ENCODE assay signal across 8 cellular contexts in the genomic region with DNA sequence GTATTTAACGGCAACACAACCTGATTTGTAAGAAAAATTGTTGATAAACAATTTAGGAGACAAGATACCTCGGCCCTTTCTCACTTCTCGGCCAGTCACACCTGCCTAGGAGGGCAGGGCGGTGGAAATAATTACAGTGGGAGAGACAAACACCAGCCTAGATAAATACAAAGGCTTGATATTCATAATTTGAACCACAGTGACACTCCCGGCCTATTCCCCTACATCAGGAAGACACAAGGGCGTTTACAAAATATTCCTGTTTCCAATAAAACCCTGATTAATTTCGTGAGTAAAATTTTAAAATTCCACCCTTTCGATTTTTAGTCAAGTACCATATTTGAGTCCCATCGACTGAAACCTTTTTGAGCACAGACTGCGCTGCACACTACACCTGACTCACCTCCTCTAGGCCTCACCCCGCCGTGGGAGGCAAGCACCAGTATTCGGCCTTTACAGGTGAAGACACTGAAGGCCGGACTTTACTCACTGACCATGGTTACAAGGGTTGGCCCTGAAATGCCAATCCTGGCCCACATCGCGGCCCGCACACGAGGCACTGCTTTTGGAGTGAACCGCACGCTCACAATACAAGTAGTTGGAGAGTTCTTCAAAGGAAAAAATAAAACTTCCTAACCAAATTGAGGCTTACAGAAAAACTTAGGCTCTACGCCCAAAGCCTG. TPM values are rescaled to one million over a fixed set of nuclear protein-coding genes. Genes with fewer than 3 reads are reported as not detected.
DNase-seq lines count a peak whose midpoint lies in the region; ATAC-seq, FAIRE-seq and TF ChIP-seq lines count a peak whose summit lies in the region.

No MANE protein-coding gene starts in this region.

- CTCF ChIA-PET in HepG2 (lab: Yijun Ruan, JAX; ENCODE audit: low intra/inter-chr PET ratio, low total read pairs), result no interaction called here

- peak; percentile 73 for DNase-seq in HT-29 (ENCODE audit: low spot score)
- DNase-seq in cerebellar cortex (ENCODE audit: low spot score), result peak; percentile 42
- peak; percentile 36 for DNase-seq in HepG2 (ENCODE audit: low spot score)
- DNase-seq in stimulated activated CD4-positive, alpha-beta T cell treated with anti-CD3 and anti-CD28 coated beads, TNF-alpha, amount 100 ng/mL, for 24 hours (ENCODE audit: low read depth in 3 of 3), result peak in 2 of 3 experiments; percentile 21 to 37
- no peak for DNase-seq in NCI-H2196 (lab: John Stamatoyannopoulos, UW; ENCODE audit: unreplicated experiment)

- H3K9me3 ChIP-seq in HepG2 (ENCODE audit: low read length), result no peaks in the 10 kb centered on the region

- in situ Hi-C loops in HepG2 (cut with HindIII; ENCODE audit: extremely low pct_ligation_motif_present, low pct_unique_long_range_greater_than_20kb), result no loop called here

- no peak overlapping the region for H2AFZ ChIP-seq in HepG2 (ENCODE audit: low read length)

- intact Hi-C loops in HepG2 (cut with micrococcal nuclease; ENCODE audit: unreplicated experiment), result loop anchor here (2.0 to 5.0 kb wide), 3 partner anchors 111 to 311 kb away; a partner anchor contains a TSS

- BruUV-seq in HepG2 (replicated peaks; lab: Mats Ljungman, UMichigan), result TSS peak; percentile 58

- TF ChIP-seq RAD21 in HepG2 (CRISPR knock-in tag; IDR thresholded peaks at IDR 0.05), result no peak

- H3K9ac ChIP-seq in HepG2 (ENCODE audit: insufficient read depth, low read depth, low read length), result peak overlapping the region; percentile 94

- H3K27me3 ChIP-seq in HepG2 (ENCODE audit: control insufficient read depth in 1 of 2, insufficient read depth in 2 of 2, low read length in 2 of 2), result no peaks in the 10 kb centered on the region; a peak in 1 of 5 replicates

- H3K4me2 ChIP-seq in HepG2 (ENCODE audit: low read depth, low read length), result peak overlapping the region; percentile 88

- H3K36me3 ChIP-seq in HepG2 (replicated peaks in 1 of 2; ENCODE audit: control insufficient read depth in 1 of 2, insufficient read depth in 2 of 2, low read length in 2 of 2), result peaks cover 0 to 6% of the 10 kb centered on the region in 2 experiments; a peak in 2 of 5 replicates

- H4K20me1 ChIP-seq in HepG2 (ENCODE audit: insufficient read depth, low read length), result peaks cover 43% of the 10 kb centered on the region

- POLR2A ChIA-PET in HepG2 (lab: Yijun Ruan, JAX), result no interaction called here

- H3K4me1 ChIP-seq in HepG2 (ENCODE audit: insufficient read depth, low read length), result peaks cover 53% of the 10 kb centered on the region

- TF ChIP-seq POLR2A in HepG2 (IDR thresholded peaks at IDR 0.05; ENCODE audit: insufficient read depth in 1 of 2, low read depth in 2 of 2, low read length in 2 of 2), result peak in 1 of 2 experiments; percentile 28; a peak in 1 of 4 replicates

- peaks cover 56% of the 10 kb centered on the region for H3K79me2 ChIP-seq in HepG2 (ENCODE audit: insufficient read depth, low read length)

- no peak for TF ChIP-seq CTCF in C4-2B (conservative IDR thresholded peaks at IDR 0.05)
- no peak for TF ChIP-seq CTCF in VCaP (conservative IDR thresholded peaks at IDR 0.05)
- TF ChIP-seq CTCF in HepG2 (CRISPR knock-in tag; IDR thresholded peaks at IDR 0.05), result no peak

- H3K27ac ChIP-seq in C4-2B (peak overlapping the region; percentile 94), VCaP (peak overlapping the region; percentile 91), HepG2 (ENCODE audit: extremely low read length, insufficient read depth, low read length) (peak overlapping the region; percentile 87)

- WGBS in HepG2 (ENCODE audit: low lambda C conversion rate), result 1% methylated on average over 21 of the region's 21 CpGs

- peak overlapping the region; percentile 64 to 83 (median 80) for H3K4me3 ChIP-seq in HepG2 (replicated peaks in 1 of 3; ENCODE audit: insufficient read depth in 1 of 3, low read depth in 2 of 3, low read length in 3 of 3)

- no peak for FAIRE-seq in HepG2 (lab: Jason Lieb, UNC)

- ATAC-seq in HepG2, result peak; percentile 55
- ATAC-seq in HG03565 (IDR thresholded peaks at IDR 0.05; ENCODE audit: unreplicated experiment), result no peak

- TF ChIP-seq EP300 in HepG2 (IDR thresholded peaks at IDR 0.05; ENCODE audit: low read depth in 2 of 2, low read length in 2 of 2) (no peak), HepG2 (CRISPR knock-in tag; IDR thresholded peaks at IDR 0.05; ENCODE audit: borderline replicate concordance) (no peak)

TF ChIP-seq in HepG2, 621 proteins besides CTCF, POLR2A, EP300 and RAD21 (continues in another document):
- no peak for TF ChIP-seq NCOA1 (CRISPR knock-in tag; IDR thresholded peaks at IDR 0.05)
- 0 out of 2 replicates have a peak, but pooled peaks have one; percentile 7 for TF ChIP-seq ISX (CRISPR knock-in tag; conservative IDR thresholded peaks at IDR 0.05)
- TF ChIP-seq SIX1 (CRISPR knock-in tag; IDR thresholded peaks at IDR 0.05; ENCODE audit: borderline replicate concordance), result no peak
- no peak for TF ChIP-seq HNRNPL (IDR thresholded peaks at IDR 0.05; ENCODE audit: low read depth, low read length)
- no peak for TF ChIP-seq KMT2A (CRISPR knock-in tag; IDR thresholded peaks at IDR 0.05)
- TF ChIP-seq ZIK1 (CRISPR knock-in tag; IDR thresholded peaks at IDR 0.05; ENCODE audit: borderline replicate concordance, low read depth), result no peak
- TF ChIP-seq, protein P1, sequence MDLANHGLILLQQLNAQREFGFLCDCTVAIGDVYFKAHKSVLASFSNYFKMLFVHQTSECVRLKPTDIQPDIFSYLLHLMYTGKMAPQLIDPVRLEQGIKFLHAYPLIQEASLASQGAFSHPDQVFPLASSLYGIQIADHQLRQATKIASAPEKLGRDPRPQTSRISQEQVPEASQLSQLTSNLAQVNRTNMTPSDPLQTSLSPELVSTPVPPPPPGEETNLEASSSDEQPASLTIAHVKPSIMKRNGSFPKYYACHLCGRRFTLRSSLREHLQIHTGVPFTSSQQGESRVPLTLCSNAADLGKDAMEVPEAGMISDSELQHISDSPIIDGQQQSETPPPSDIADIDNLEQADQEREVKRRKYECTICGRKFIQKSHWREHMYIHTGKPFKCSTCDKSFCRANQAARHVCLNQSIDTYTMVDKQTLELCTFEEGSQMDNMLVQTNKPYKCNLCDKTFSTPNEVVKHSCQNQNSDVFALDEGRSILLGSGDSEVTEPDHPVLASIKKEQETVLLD (CRISPR knock-in tag; IDR thresholded peaks at IDR 0.05; ENCODE audit: low read depth), result 0 out of 2 replicates have a peak, but pooled peaks have one; percentile 35

RNA-seq across cellular contexts. Expression of a gene that starts 0.8 kb away (rescaled TPM):
- 56.3 and 57.3 TPM in 2 replicates for total RNA-seq in HT-29 (2014; rRNA removed; shearing (Covaris generic))
- 123 and 213 TPM in 2 replicates for total RNA-seq in HepG2 (2016; rRNA removed; fragmentation: Illumina TruSeq; extraction: Trizol)
- total RNA-seq in HepG2 (2016; cell fraction: cytosol; rRNA removed; fragmentation: Illumina TruSeq; extraction: Trizol; ENCODE audit: low read depth), result 48.6 and 51.6 TPM in 2 replicates
- total RNA-seq in HepG2 (2016; cell fraction: insoluble cytoplasmic fraction; rRNA removed; fragmentation: Illumina TruSeq; extraction: Trizol), result 118 and 236 TPM in 2 replicates
- 139 and 157 TPM in 2 replicates for total RNA-seq in HepG2 (2016; cell fraction: membrane; rRNA removed; fragmentation: Illumina TruSeq; extraction: Trizol)
- 60.2 and 70.4 TPM in 2 replicates for total RNA-seq in HepG2 (2016; cell fraction: nucleus; rRNA removed; fragmentation: Illumina TruSeq; extraction: Trizol)
- 52.9 and 70.8 TPM in 2 replicates for polyA plus RNA-seq in HepG2 (2011; rRNA removed)
- 23.7 and 50.4 TPM in 2 replicates for polyA plus RNA-seq in HepG2 (2011; cell fraction: cytosol; rRNA removed)
- 8.8 and 16.4 TPM in 2 replicates for polyA plus RNA-seq in HepG2 (2011; cell fraction: nucleus; rRNA removed)
- 48.0 and 60.4 TPM in 2 replicates for polyA plus RNA-seq in HepG2 (2012)
- polyA plus RNA-seq in HepG2 (2016; cell fraction: cytosol; fragmentation: Illumina TruSeq; extraction: Trizol; ENCODE audit: low read depth), result 47.2 and 48.8 TPM in 2 replicates
- polyA plus RNA-seq in HepG2 (2016; cell fraction: insoluble cytoplasmic fraction; fragmentation: Illumina TruSeq; extraction: Trizol; ENCODE audit: low read depth), result 150 and 158 TPM in 2 replicates
- 82.4 and 95.9 TPM in 2 replicates for polyA plus RNA-seq in HepG2 (2016; cell fraction: membrane; fragmentation: Illumina TruSeq; extraction: Trizol; ENCODE audit: low read depth)
- polyA plus RNA-seq in HepG2 (2016; cell fraction: nucleus; fragmentation: Illumina TruSeq; extraction: Trizol; ENCODE audit: insufficient read depth, low read depth), result 65.7 and 70.7 TPM in 2 replicates
- 44.0 and 58.4 TPM in 2 replicates for polyA minus RNA-seq in HepG2 (2011; rRNA and poly(A)+ RNA removed; ENCODE audit: low replicate concordance)
- polyA minus RNA-seq in HepG2 (2011; cell fraction: cytosol; rRNA and poly(A)+ RNA removed), result 55.9 and 73.0 TPM in 2 replicates
- polyA minus RNA-seq in HepG2 (2011; cell fraction: nucleus; rRNA and poly(A)+ RNA removed), result 42.1 and 61.3 TPM in 2 replicates

RNA-seq across cellular contexts. Expression of a gene that starts 39.3 kb away (rescaled TPM):
- total RNA-seq in HT-29 (2014; rRNA removed; shearing (Covaris generic)), result 0.76 and 0.91 TPM in 2 replicates
- 4.8 and 9.4 TPM in 2 replicates for total RNA-seq in HepG2 (2016; rRNA removed; fragmentation: Illumina TruSeq; extraction: Trizol)
- 0.91 and 1.9 TPM in 2 replicates for total RNA-seq in HepG2 (2016; cell fraction: cytosol; rRNA removed; fragmentation: Illumina TruSeq; extraction: Trizol; ENCODE audit: low read depth)
- 4.2 and 6.7 TPM in 2 replicates for total RNA-seq in HepG2 (2016; cell fraction: insoluble cytoplasmic fraction; rRNA removed; fragmentation: Illumina TruSeq; extraction: Trizol)
- 3.0 and 3.6 TPM in 2 replicates for total RNA-seq in HepG2 (2016; cell fraction: membrane; rRNA removed; fragmentation: Illumina TruSeq; extraction: Trizol)
- 4.6 and 5.9 TPM in 2 replicates for total RNA-seq in HepG2 (2016; cell fraction: nucleus; rRNA removed; fragmentation: Illumina TruSeq; extraction: Trizol)
- polyA plus RNA-seq in HepG2 (2011; rRNA removed), result 2.7 and 2.8 TPM in 2 replicates
- 2.1 and 2.8 TPM in 2 replicates for polyA plus RNA-seq in HepG2 (2011; cell fraction: cytosol; rRNA removed)
- 2.8 and 3.8 TPM in 2 replicates for polyA plus RNA-seq in HepG2 (2011; cell fraction: nucleus; rRNA removed)
- polyA plus RNA-seq in HepG2 (2012), result 1.3 and 1.5 TPM in 2 replicates
- polyA plus RNA-seq in HepG2 (2016; cell fraction: cytosol; fragmentation: Illumina TruSeq; extraction: Trizol; ENCODE audit: low read depth), result 0.27 and 0.34 TPM in 2 replicates
- 3.4 and 4.6 TPM in 2 replicates for polyA plus RNA-seq in HepG2 (2016; cell fraction: insoluble cytoplasmic fraction; fragmentation: Illumina TruSeq; extraction: Trizol; ENCODE audit: low read depth)
- polyA plus RNA-seq in HepG2 (2016; cell fraction: membrane; fragmentation: Illumina TruSeq; extraction: Trizol; ENCODE audit: low read depth), result 0.93 and 1.1 TPM in 2 replicates
- polyA plus RNA-seq in HepG2 (2016; cell fraction: nucleus; fragmentation: Illumina TruSeq; extraction: Trizol; ENCODE audit: insufficient read depth, low read depth), result 4.0 and 5.1 TPM in 2 replicates
- polyA minus RNA-seq in HepG2 (2011; rRNA and poly(A)+ RNA removed; ENCODE audit: low replicate concordance), result 9.6 and 27.2 TPM in 2 replicates
- 2.6 and 5.5 TPM in 2 replicates for polyA minus RNA-seq in HepG2 (2011; cell fraction: cytosol; rRNA and poly(A)+ RNA removed)
- polyA minus RNA-seq in HepG2 (2011; cell fraction: nucleus; rRNA and poly(A)+ RNA removed), result 5.7 and 8.0 TPM in 2 replicates
